ENCODE assay signal across 9 cellular contexts in genomic region chr12:7934153-7934552, GRCh38. TPM values are rescaled to one million over a fixed set of nuclear protein-coding genes. Genes with fewer than 3 reads are reported as not detected.
DNase-seq lines count a peak whose midpoint lies in the region; FAIRE-seq and TF ChIP-seq lines count a peak whose summit lies in the region.
"Had no signal": no experiment of that assay in that cellular context is flagged by ENCODE, and none has a peak within 500 bp of the region (broad histone marks: within the 10 kb centered on the region; RNA-seq: fewer than 3 reads in every experiment).

No MANE protein-coding gene starts in this region.

- POLR2A ChIA-PET in BJ (lab: Charles Lee), result interaction anchor here (2.5 kb wide), 1 partner anchor 26 kb away, joined by 9 read pairs; no protein-coding TSS in a partner anchor
- POLR2A ChIA-PET in endothelial cell of umbilical vein (lab: Charles Lee), result interaction anchor here (0.6 to 2.8 kb wide), 4 partner anchors 10 to 56 kb away, joined by 3 to 135 read pairs (median 4); no protein-coding TSS in a partner anchor

- H2AFZ ChIP-seq in endothelial cell of umbilical vein (ENCODE audit: low read depth, low read length), result no peak overlapping the region
- H2AFZ ChIP-seq in neuron (ENCODE audit: low read depth, low read length), result no peak overlapping the region

- CTCF ChIA-PET in BJ (lab: Yijun Ruan, JAX), result interaction anchor here (1.0 to 4.1 kb wide), 16 partner anchors 11 to 144 kb away, joined by 3 to 59 read pairs (median 8); no protein-coding TSS in a partner anchor
- CTCF ChIA-PET in endothelial cell of umbilical vein (lab: Charles Lee), result interaction anchor here (0.8 to 4.7 kb wide), 19 partner anchors 12 to 157 kb away, joined by 3 to 132 read pairs (median 9); no protein-coding TSS in a partner anchor

- no peaks in the 10 kb centered on the region for H4K20me1 ChIP-seq in endothelial cell of umbilical vein (replicated peaks; ENCODE audit: control insufficient read depth, extremely low read depth, insufficient read depth, low read length)

- dilution Hi-C loops in endothelial cell of umbilical vein (cut with MboI; ENCODE audit: extremely low pct_ligation_motif_present, low sequenced_read_pairs), result no loop called here

- peak overlapping the region; percentile 75 for H3K4me3 ChIP-seq in BJ (ENCODE audit: low read depth, low read length)
- H3K4me3 ChIP-seq in HFF-Myc (replicated peaks; ENCODE audit: low read depth, low read length), result peak overlapping the region; percentile 67
- peak overlapping the region in 2 of 3 experiments; percentile 46 to 95 for H3K4me3 ChIP-seq in endothelial cell of umbilical vein (replicated peaks in 1 of 3; ENCODE audit: insufficient read depth in 1 of 3, low read depth in 1 of 3, low read length in 3 of 3)
- H3K4me3 ChIP-seq in neuron (ENCODE audit: low read length), result peak overlapping the region; percentile 70

- H3K36me3 Mint-ChIP-seq in activated T-helper 2 cell treated with anti-CD3 and anti-CD28 coated beads, Interferon-gamma antibody, Interleukin-2, Interleukin-4, amounts not matched to agents 10 μg/mL and 5 μg/mL and 100 μg/mL, durations not matched to agents 14 hours and 24 hours and 36 hours (ENCODE audit: low read depth), result no peaks in the 10 kb centered on the region

- peaks cover 26% of the 10 kb centered on the region for H3K79me2 ChIP-seq in endothelial cell of umbilical vein (ENCODE audit: control insufficient read depth, insufficient read depth, low read length)

- no TSS peak for BruUV-seq in endothelial cell of umbilical vein (replicated peaks; lab: Mats Ljungman, UMichigan)

- H3K36me3 ChIP-seq in BJ (ENCODE audit: control insufficient read depth, insufficient read depth, low read length) (peaks cover 11% of the 10 kb centered on the region), endothelial cell of umbilical vein (ENCODE audit: control insufficient read depth in 2 of 2, extremely low read depth in 1 of 2, insufficient read depth in 2 of 2, low read length in 2 of 2) (peaks cover 3% of the 10 kb centered on the region in 2 experiments), neuron (ENCODE audit: insufficient read depth, low read length) (peaks cover 32% of the 10 kb centered on the region)

- H3K9me3 Mint-ChIP-seq in activated T-helper 2 cell treated with anti-CD3 and anti-CD28 coated beads, Interferon-gamma antibody, Interleukin-2, Interleukin-4, amounts not matched to agents 10 μg/mL and 5 μg/mL and 100 μg/mL, durations not matched to agents 14 hours and 24 hours and 36 hours, result no peaks in the 10 kb centered on the region

- H3K4me3 Mint-ChIP-seq in activated T-helper 2 cell treated with anti-CD3 and anti-CD28 coated beads, Interferon-gamma antibody, Interleukin-2, Interleukin-4, amounts not matched to agents 10 μg/mL and 5 μg/mL and 100 μg/mL, durations not matched to agents 14 hours and 24 hours and 36 hours (ENCODE audit: low read depth), result no peak overlapping the region

- H3K4me2 ChIP-seq in endothelial cell of umbilical vein (ENCODE audit: insufficient read depth, low read length), result peak overlapping the region; percentile 95

- H3K4me1 Mint-ChIP-seq in activated T-helper 2 cell treated with anti-CD3 and anti-CD28 coated beads, Interferon-gamma antibody, Interleukin-2, Interleukin-4, amounts not matched to agents 10 μg/mL and 5 μg/mL and 100 μg/mL, durations not matched to agents 14 hours and 24 hours and 36 hours (ENCODE audit: low read depth), result peaks cover 24% of the 10 kb centered on the region

- H3K9me3 ChIP-seq in endothelial cell of umbilical vein (replicated peaks; ENCODE audit: control insufficient read depth, insufficient read depth, low read length) (no peaks in the 10 kb centered on the region), neuron (ENCODE audit: low read length) (no peaks in the 10 kb centered on the region)

- no peak for TF ChIP-seq CTCF in BJ (IDR thresholded peaks at IDR 0.05; ENCODE audit: insufficient read depth, low read depth, low read length)
- no peak for TF ChIP-seq CTCF in HFF-Myc (IDR thresholded peaks at IDR 0.05; ENCODE audit: low read depth, low read length, missing control alignments)
- TF ChIP-seq CTCF in endothelial cell of umbilical vein (IDR thresholded peaks at IDR 0.05; ENCODE audit: extremely low read depth in 1 of 2, insufficient read depth in 1 of 2, low read depth in 1 of 2, low read length in 2 of 2), result no peak

- no peak for TF ChIP-seq POLR2A in endothelial cell of umbilical vein (IDR thresholded peaks at IDR 0.05; ENCODE audit: low read depth, low read length)

- DNase-seq in BJ (ENCODE audit: low read depth) (no peak), HFF-Myc (ENCODE audit: extremely low read depth, low read depth) (no peak), endothelial cell of umbilical vein (ENCODE audit: low read depth, low spot score) (peak; percentile 13), germinal center (ENCODE audit: low spot score) (no peak), SK-N-DZ (ENCODE audit: low spot score) (no peak), DMS153 treated with DMSO at 0.1 percent for 48 hours (lab: John Stamatoyannopoulos, UW; ENCODE audit: unreplicated experiment) (no peak)
- no peak for DNase-seq in activated T-helper 2 cell treated with anti-CD3 and anti-CD28 coated beads, Interferon-gamma antibody, Interleukin-2, Interleukin-4, amounts not matched to agents 10 μg/mL and 5 μg/mL and 100 μg/mL, durations not matched to agents 14 hours and 24 hours and 36 hours (ENCODE audit: low spot score)

- no peaks in the 10 kb centered on the region for H3K27me3 Mint-ChIP-seq in activated T-helper 2 cell treated with anti-CD3 and anti-CD28 coated beads, Interferon-gamma antibody, Interleukin-2, Interleukin-4, amounts not matched to agents 10 μg/mL and 5 μg/mL and 100 μg/mL, durations not matched to agents 14 hours and 24 hours and 36 hours (ENCODE audit: low read depth)

- H3K27ac ChIP-seq in endothelial cell of umbilical vein (ENCODE audit: insufficient read depth, low read depth, low read length), result peak overlapping the region; percentile 88
- H3K27ac ChIP-seq: SK-N-MC had no signal

- H3K9ac ChIP-seq in endothelial cell of umbilical vein (replicated peaks; ENCODE audit: extremely low read depth, insufficient read depth, low read length), result peak overlapping the region; percentile 45

- H3K27ac Mint-ChIP-seq in activated T-helper 2 cell treated with anti-CD3 and anti-CD28 coated beads, Interferon-gamma antibody, Interleukin-2, Interleukin-4, amounts not matched to agents 10 μg/mL and 5 μg/mL and 100 μg/mL, durations not matched to agents 14 hours and 24 hours and 36 hours, result no peak overlapping the region

- no peaks in the 10 kb centered on the region for H3K9me1 ChIP-seq in endothelial cell of umbilical vein (replicated peaks; ENCODE audit: control insufficient read depth, extremely low read depth, insufficient read depth, low read length)

- peaks cover 41% of the 10 kb centered on the region for H3K4me1 ChIP-seq in endothelial cell of umbilical vein (ENCODE audit: control insufficient read depth, extremely low read depth, insufficient read depth, low read length)
- peaks cover 33% of the 10 kb centered on the region for H3K4me1 ChIP-seq in neuron (ENCODE audit: insufficient read depth, low read length)

- FAIRE-seq in endothelial cell of umbilical vein (lab: Jason Lieb, UNC), result no peak

- H3K27me3 ChIP-seq in BJ (ENCODE audit: control insufficient read depth, insufficient read depth, low read length), result no peaks in the 10 kb centered on the region
- no peaks in the 10 kb centered on the region for H3K27me3 ChIP-seq in endothelial cell of umbilical vein (ENCODE audit: control insufficient read depth in 2 of 2, insufficient read depth in 2 of 2, low read length in 2 of 2)
- no peaks in the 10 kb centered on the region for H3K27me3 ChIP-seq in neuron (ENCODE audit: insufficient read depth, low read length)

- intact Hi-C loops in endothelial cell of umbilical vein (cut with micrococcal nuclease), result no loop called here
- intact Hi-C loops in activated T-helper 2 cell treated with anti-CD3 and anti-CD28 coated beads, Interferon-gamma antibody, Interleukin-2, Interleukin-4, amounts not matched to agents 10 μg/mL and 5 μg/mL and 100 μg/mL, durations not matched to agents 14 hours and 24 hours and 36 hours (cut with micrococcal nuclease), result no loop called here

TF ChIP-seq in endothelial cell of umbilical vein, 7 proteins besides CTCF, POLR2A, EP300 and RAD21:
- TF ChIP-seq FOS (IDR thresholded peaks at IDR 0.05; ENCODE audit: borderline replicate concordance, insufficient read depth, low read length), result no peak
- TF ChIP-seq EZH2 (IDR thresholded peaks at IDR 0.05; ENCODE audit: borderline replicate concordance, low read depth, low read length, severe bottlenecking), result no peak
- TF ChIP-seq JUN (IDR thresholded peaks at IDR 0.05; ENCODE audit: borderline replicate concordance, insufficient read depth, insufficient read length, low read depth), result no peak
- TF ChIP-seq GATA2 (IDR thresholded peaks at IDR 0.05; ENCODE audit: insufficient read depth, insufficient read length, low read depth, low read length), result no peak
- TF ChIP-seq POLR2AphosphoS5 (IDR thresholded peaks at IDR 0.05; ENCODE audit: insufficient read depth, low read depth, low read length), result no peak
- TF ChIP-seq, protein P1, sequence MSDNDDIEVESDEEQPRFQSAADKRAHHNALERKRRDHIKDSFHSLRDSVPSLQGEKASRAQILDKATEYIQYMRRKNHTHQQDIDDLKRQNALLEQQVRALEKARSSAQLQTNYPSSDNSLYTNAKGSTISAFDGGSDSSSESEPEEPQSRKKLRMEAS (IDR thresholded peaks at IDR 0.05; ENCODE audit: insufficient read depth, insufficient read length), result no peak

RNA-seq across cellular contexts. Expression of gene SLC2A3, which starts 1.8 kb away (rescaled TPM):
- polyA plus RNA-seq in BJ (2011; rRNA removed) (40.1 and 57.3 TPM in 2 replicates), endothelial cell of umbilical vein (12.7 and 20.8 TPM in 2 replicates)
- polyA minus RNA-seq in BJ (2011; rRNA and poly(A)+ RNA removed), result 73.1 and 83.9 TPM in 2 replicates
- 13.9 and 25.7 TPM in 2 replicates for total RNA-seq in endothelial cell of umbilical vein
- polyA plus RNA-seq in endothelial cell of umbilical vein (2011; cell fraction: cytosol; rRNA removed), result 8.9 and 9.9 TPM in 2 replicates
- polyA plus RNA-seq in endothelial cell of umbilical vein (2011; cell fraction: nucleus; rRNA removed), result 20.7 and 21.8 TPM in 2 replicates
- 33.5 and 53.0 TPM in 2 replicates for polyA plus RNA-seq in endothelial cell of umbilical vein (2012)
- 32.2 and 35.4 TPM in 2 replicates for polyA minus RNA-seq in endothelial cell of umbilical vein
- polyA minus RNA-seq in endothelial cell of umbilical vein (2011; cell fraction: cytosol; rRNA and poly(A)+ RNA removed), result 22.0 TPM
- polyA minus RNA-seq in endothelial cell of umbilical vein (2011; cell fraction: nucleus; rRNA and poly(A)+ RNA removed), result 29.1 and 41.5 TPM in 2 replicates
- 456 and 474 TPM in 2 replicates for total RNA-seq in activated T-helper 2 cell treated with anti-CD3 and anti-CD28 coated beads, Interferon-gamma antibody, Interleukin-2, Interleukin-4, amounts not matched to agents 10 μg/mL and 5 μg/mL and 100 μg/mL, durations not matched to agents 14 hours and 24 hours and 36 hours
- not detected in 2 replicates for polyA plus RNA-seq in SK-N-DZ (2014; cell fraction: cytosol; rRNA removed)
- not detected in 2 replicates for polyA plus RNA-seq in SK-N-DZ (2014; cell fraction: nucleus; rRNA removed)

Comparison
In these comparisons a context has a peak if more than half of its experiments do, and no peak if none do; other contexts are left out.
1. RNA of gene SLC2A3, which starts 1.8 kb away (total RNA-seq): 456 to 474 TPM in activated T-helper 2 cell treated with anti-CD3 and anti-CD28 coated beads, Interferon-gamma antibody, Interleukin-2, Interleukin-4, amounts not matched to agents 10 μg/mL and 5 μg/mL and 100 μg/mL, durations not matched to agents 14 hours and 24 hours and 36 hours; 13.9 to 25.7 TPM in endothelial cell of umbilical vein; every median in the first group is over 10 times any median in the second.
2. Peak in every context shown above with its lines, with median percentiles within 50 percentile points of each other: H3K4me3 ChIP-seq.